In genomic region chr7:120064565-120064964, GRCh38 we compare ENCODE assay signal across 11 cellular contexts.
A peak's percentile ranks its signal among the peaks of the same experiment; 100 is the strongest.
DNase-seq lines count a peak whose midpoint lies in the region; ATAC-seq and TF ChIP-seq lines count a peak whose summit lies in the region.
"Had no signal": no experiment of that assay in that cellular context is flagged by ENCODE, and none has a peak within 500 bp of the region (broad histone marks: within the 10 kb centered on the region; RNA-seq: fewer than 3 reads in every experiment).

No MANE protein-coding gene starts in this region.

- no peak overlapping the region for H3K27ac ChIP-seq in foreskin keratinocyte
- no peak overlapping the region for H3K27ac ChIP-seq in sigmoid colon
- peak overlapping the region in 1 of 2 donors; percentile 48 for H3K27ac ChIP-seq in breast epithelium

- H3K36me3 ChIP-seq in sigmoid colon (no peaks in the 10 kb centered on the region), breast epithelium (no peaks in the 10 kb centered on the region)

- H3K27me3 ChIP-seq in foreskin keratinocyte = no peaks in the 10 kb centered on the region
- H3K27me3 ChIP-seq in sigmoid colon = no peaks in the 10 kb centered on the region
- no peaks in the 10 kb centered on the region for H3K27me3 ChIP-seq in breast epithelium

- peak; percentile 52 for ATAC-seq in GM18508 (IDR thresholded peaks at IDR 0.05; ENCODE audit: insufficient read depth, unreplicated experiment)
- ATAC-seq in GM21717 (IDR thresholded peaks at IDR 0.05; ENCODE audit: unreplicated experiment) = peak; percentile 83
- ATAC-seq in HG03469 (IDR thresholded peaks at IDR 0.05; ENCODE audit: unreplicated experiment) = peak; percentile 78
- ATAC-seq in foreskin keratinocyte = no peak
- no peak for ATAC-seq in activated CD4-positive, CD25-positive, alpha-beta regulatory T cell treated with anti-CD3 and anti-CD28 coated beads, Interleukin-2, amount 50 U/mL, for 24 hours

- H3K4me1 ChIP-seq in foreskin keratinocyte (no peaks in the 10 kb centered on the region), sigmoid colon (no peaks in the 10 kb centered on the region), breast epithelium (no peaks in the 10 kb centered on the region)

- DNase-seq in foreskin keratinocyte (peak; percentile 9 to 38), sigmoid colon (no peak), iPS-NIHi7 (ENCODE audit: extremely low spot score) (no peak), breast epithelium (ENCODE audit: low spot score in 2 of 2) (no peak)
- DNase-seq: activated gamma-delta T cell treated with Interleukin-2 at 50 U/mL for 16 hours, NCI-H187, SW 1271 had no signal

- no peak for TF ChIP-seq CTCF in foreskin keratinocyte (conservative IDR thresholded peaks at IDR 0.05)
- no peak for TF ChIP-seq CTCF in sigmoid colon (IDR thresholded peaks at IDR 0.05)
- no peak for TF ChIP-seq CTCF in breast epithelium (IDR thresholded peaks at IDR 0.05)

- TF ChIP-seq EP300 in sigmoid colon (IDR thresholded peaks at IDR 0.05) = no peak

- intact Hi-C loops in sigmoid colon (cut with DNase I) = no loop called here
- intact Hi-C loops in breast epithelium (cut with DNase I; ENCODE audit: low total_unique reads) = no loop called here

- TF ChIP-seq POLR2A in sigmoid colon (IDR thresholded peaks at IDR 0.05) = no peak
- TF ChIP-seq POLR2A in breast epithelium (IDR thresholded peaks at IDR 0.05) = no peak

- peaks cover 0 to 8% (median 0%) of the 10 kb centered on the region in 4 donors for H3K9me3 ChIP-seq in sigmoid colon
- peaks cover 0 to 12% of the 10 kb centered on the region in 2 donors for H3K9me3 ChIP-seq in breast epithelium

- H3K4me3 ChIP-seq in sigmoid colon (no peak overlapping the region), breast epithelium (no peak overlapping the region)

Comparison
In these comparisons a context has a peak if more than half of its experiments do, and no peak if none do; other contexts are left out.
1. ATAC-seq: peak in GM18508 (single experiment), GM21717 (single experiment) and HG03469 (single experiment); none in foreskin keratinocyte (single experiment) and activated CD4-positive, CD25-positive, alpha-beta regulatory T cell treated with anti-CD3 and anti-CD28 coated beads, Interleukin-2, amount 50 U/mL, for 24 hours (0 of 2).
2. DNase-seq: peak in foreskin keratinocyte (2 of 2); none in sigmoid colon (single experiment), iPS-NIHi7 (single experiment) and breast epithelium (0 of 2).